1 cellular context compared by ENCODE assay signal in genomic region chr19:14117668-14118164, GRCh38.
TF ChIP-seq lines count a peak whose summit lies in the region.

Gene PRKACA (minus strand): TSS chr19:14117762. CDS start chr19:14117547, 215 bp downstream.

TF ChIP-seq in K562, 482 proteins besides CTCF, POLR2A, EP300 and RAD21 (continued from another document):
- no peak for TF ChIP-seq DLX4 (CRISPR knock-in tag; IDR thresholded peaks at IDR 0.05)
- TF ChIP-seq, protein P1, sequence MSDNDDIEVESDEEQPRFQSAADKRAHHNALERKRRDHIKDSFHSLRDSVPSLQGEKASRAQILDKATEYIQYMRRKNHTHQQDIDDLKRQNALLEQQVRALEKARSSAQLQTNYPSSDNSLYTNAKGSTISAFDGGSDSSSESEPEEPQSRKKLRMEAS (CRISPR knock-in tag; IDR thresholded peaks at IDR 0.05), result no peak
- TF ChIP-seq, protein P2, sequence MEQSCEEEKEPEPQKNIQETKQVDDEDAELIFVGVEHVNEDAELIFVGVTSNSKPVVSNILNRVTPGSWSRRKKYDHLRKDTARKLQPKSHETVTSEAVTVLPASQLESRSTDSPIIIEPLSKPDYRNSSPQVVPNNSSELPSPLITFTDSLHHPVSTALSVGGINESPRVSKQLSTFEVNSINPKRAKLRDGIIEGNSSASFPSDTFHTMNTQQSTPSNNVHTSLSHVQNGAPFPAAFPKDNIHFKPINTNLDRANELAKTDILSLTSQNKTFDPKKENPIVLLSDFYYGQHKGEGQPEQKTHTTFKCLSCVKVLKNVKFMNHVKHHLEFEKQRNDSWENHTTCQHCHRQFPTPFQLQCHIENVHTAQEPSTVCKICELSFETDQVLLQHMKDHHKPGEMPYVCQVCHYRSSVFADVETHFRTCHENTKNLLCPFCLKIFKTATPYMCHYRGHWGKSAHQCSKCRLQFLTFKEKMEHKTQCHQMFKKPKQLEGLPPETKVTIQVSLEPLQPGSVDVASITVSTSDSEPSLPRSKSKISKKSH (CRISPR knock-in tag; IDR thresholded peaks at IDR 0.05), result no peak
- peak; percentile 100 for TF ChIP-seq MBD2 (IDR thresholded peaks at IDR 0.05; ENCODE audit: borderline replicate concordance, low read depth)
- TF ChIP-seq HNRNPUL1 (IDR thresholded peaks at IDR 0.05; ENCODE audit: low read length), result no peak
- no peak for TF ChIP-seq SMARCA5 (IDR thresholded peaks at IDR 0.05)
- TF ChIP-seq RBFOX2 (IDR thresholded peaks at IDR 0.05; ENCODE audit: low read depth, low read length), result peak; percentile 39
- TF ChIP-seq ZEB2 (IDR thresholded peaks at IDR 0.05), result no peak
- peak; percentile 91 for TF ChIP-seq SP1 (CRISPR knock-in tag; IDR thresholded peaks at IDR 0.05)
- TF ChIP-seq, protein P3, sequence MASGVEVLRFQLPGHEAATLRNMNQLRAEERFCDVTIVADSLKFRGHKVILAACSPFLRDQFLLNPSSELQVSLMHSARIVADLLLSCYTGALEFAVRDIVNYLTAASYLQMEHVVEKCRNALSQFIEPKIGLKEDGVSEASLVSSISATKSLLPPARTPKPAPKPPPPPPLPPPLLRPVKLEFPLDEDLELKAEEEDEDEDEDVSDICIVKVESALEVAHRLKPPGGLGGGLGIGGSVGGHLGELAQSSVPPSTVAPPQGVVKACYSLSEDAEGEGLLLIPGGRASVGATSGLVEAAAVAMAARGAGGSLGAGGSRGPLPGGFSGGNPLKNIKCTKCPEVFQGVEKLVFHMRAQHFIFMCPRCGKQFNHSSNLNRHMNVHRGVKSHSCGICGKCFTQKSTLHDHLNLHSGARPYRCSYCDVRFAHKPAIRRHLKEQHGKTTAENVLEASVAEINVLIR (CRISPR knock-in tag; IDR thresholded peaks at IDR 0.05), result peak; percentile 71; the same call in 1 of the 2 replicates
- no peak for TF ChIP-seq HDAC2 (IDR thresholded peaks at IDR 0.05)
- 0 out of 2 replicates have a peak, but pooled peaks have one; percentile 23 for TF ChIP-seq ATF1 (CRISPR knock-in tag; IDR thresholded peaks at IDR 0.05)
- peak; percentile 93 for TF ChIP-seq ATF1 (tag; IDR thresholded peaks at IDR 0.05)
- TF ChIP-seq ARID1B (IDR thresholded peaks at IDR 0.05), result no peak
- no peak for TF ChIP-seq RHOXF2B (CRISPR knock-in tag; conservative IDR thresholded peaks at IDR 0.05)
